In the genomic region with DNA sequence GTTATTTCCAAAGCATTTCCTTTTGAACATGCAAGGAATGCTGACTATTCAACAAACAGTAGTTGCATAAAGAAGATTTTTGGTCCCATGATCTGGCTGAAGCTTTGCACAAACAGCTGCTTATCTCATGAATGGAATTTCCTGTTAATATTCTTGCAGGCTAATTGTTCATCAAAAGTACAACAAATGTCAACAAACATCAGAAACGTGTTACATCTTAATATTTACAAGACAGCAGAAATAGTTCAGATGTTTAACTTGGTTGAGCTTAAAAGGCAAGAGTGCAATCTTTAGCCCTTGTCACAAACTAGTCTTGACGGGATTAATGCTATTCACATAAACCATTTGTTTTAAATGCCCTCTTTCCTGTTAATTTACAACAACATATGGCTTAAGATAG, we compare ENCODE assay signal across 2 cellular contexts.
TF ChIP-seq lines count a peak whose summit lies in the region.

No MANE protein-coding gene starts in this region.

TF ChIP-seq in IMR-90, 13 proteins besides CTCF, POLR2A, EP300 and RAD21:
- peak; percentile 84 for TF ChIP-seq MAFK (IDR thresholded peaks at IDR 0.05; ENCODE audit: low read depth, low read length)
- peak; percentile 79; the same call in 1 of the 2 replicates for TF ChIP-seq BHLHE40 (IDR thresholded peaks at IDR 0.05; ENCODE audit: low read depth, low read length)
- 0 out of 2 replicates have a peak, but pooled peaks have one; percentile 15 for TF ChIP-seq FOS (IDR thresholded peaks at IDR 0.05; ENCODE audit: low read depth, low read length)
- TF ChIP-seq CEBPB (IDR thresholded peaks at IDR 0.05; ENCODE audit: low read depth, low read length): peak; percentile 53
- TF ChIP-seq MAZ (IDR thresholded peaks at IDR 0.05; ENCODE audit: borderline replicate concordance, low read depth, low read length): no peak
- TF ChIP-seq CHD1 (IDR thresholded peaks at IDR 0.05; ENCODE audit: low read depth, low read length): no peak

TF ChIP-seq in HepG2, 621 proteins besides CTCF, POLR2A, EP300 and RAD21 (continues in another document):
- TF ChIP-seq SATB2 (CRISPR knock-in tag; IDR thresholded peaks at IDR 0.05) (0 out of 2 replicates have a peak, but pooled peaks have one; percentile 57), RFX1 (IDR thresholded peaks at IDR 0.05) (no peak), NFIC (IDR thresholded peaks at IDR 0.05; ENCODE audit: low read length) (peak; percentile 60; the same call in 1 of the 2 replicates), MAFF (IDR thresholded peaks at IDR 0.05; ENCODE audit: low read depth, low read length) (peak; percentile 26; the same call in 1 of the 2 replicates), ISL2 (CRISPR knock-in tag; IDR thresholded peaks at IDR 0.05) (peak; percentile 75), SOX5 (CRISPR knock-in tag; IDR thresholded peaks at IDR 0.05; ENCODE audit: borderline replicate concordance) (peak; percentile 66; the same call in 1 of the 2 replicates), NCOA2 (CRISPR knock-in tag; IDR thresholded peaks at IDR 0.05) (peak; percentile 65), ZC3H13 (CRISPR knock-in tag; IDR thresholded peaks at IDR 0.05) (no peak), TARDBP (CRISPR knock-in tag; IDR thresholded peaks at IDR 0.05) (no peak), TAF1 (CRISPR knock-in tag; IDR thresholded peaks at IDR 0.05) (no peak), SRSF1 (optimal IDR thresholded peaks at IDR 0.05; ENCODE audit: low read depth, low read length) (no peak), FOXA1 (IDR thresholded peaks at IDR 0.05) (no peak), FOXA1 (CRISPR knock-in tag; IDR thresholded peaks at IDR 0.05) (0 out of 2 replicates have a peak, but pooled peaks have one; percentile 11), ELF3 (CRISPR knock-in tag; IDR thresholded peaks at IDR 0.05) (0 out of 2 replicates have a peak, but pooled peaks have one; percentile 29), HNF4A (CRISPR knock-in tag; IDR thresholded peaks at IDR 0.05) (peak; percentile 32), ZNF598 (CRISPR knock-in tag; IDR thresholded peaks at IDR 0.05; ENCODE audit: borderline replicate concordance) (no peak), NFKBIZ (CRISPR knock-in tag; IDR thresholded peaks at IDR 0.05) (no peak), CEBPG (CRISPR knock-in tag; IDR thresholded peaks at IDR 0.05) (0 out of 2 replicates have a peak, but pooled peaks have one; percentile 5), SOX6 (IDR thresholded peaks at IDR 0.05) (no peak), SOX6 (CRISPR knock-in tag; IDR thresholded peaks at IDR 0.05) (peak; percentile 53; the same call in 1 of the 2 replicates), CREM (IDR thresholded peaks at IDR 0.05) (peak; percentile 78), CREM (CRISPR knock-in tag; IDR thresholded peaks at IDR 0.05) (no peak), MAFK (conservative IDR thresholded peaks at IDR 0.05 in 1 of 2, IDR thresholded peaks at IDR 0.05 in 1 of 2; ENCODE audit: low read length in 2 of 2) (peak; percentile 37 to 52; a peak in 3 of 4 replicates), MED1 (CRISPR knock-in tag; IDR thresholded peaks at IDR 0.05) (peak; percentile 76), JUNB (CRISPR knock-in tag; IDR thresholded peaks at IDR 0.05; ENCODE audit: borderline replicate concordance) (no peak), FOXP1 (IDR thresholded peaks at IDR 0.05) (no peak), FOXP1 (CRISPR knock-in tag; IDR thresholded peaks at IDR 0.05) (peak; percentile 46; the same call in 1 of the 2 replicates), GABPA (IDR thresholded peaks at IDR 0.05; ENCODE audit: low read depth, low read length) (no peak), GABPA (CRISPR knock-in tag; IDR thresholded peaks at IDR 0.05; ENCODE audit: low read depth) (0 out of 2 replicates have a peak, but pooled peaks have one; percentile 29), NCOA5 (CRISPR knock-in tag; IDR thresholded peaks at IDR 0.05) (no peak), TCF7 (IDR thresholded peaks at IDR 0.05; ENCODE audit: low read depth) (peak; percentile 84), TEAD3 (CRISPR knock-in tag; optimal IDR thresholded peaks at IDR 0.05; ENCODE audit: borderline replicate concordance) (peak; percentile 12), SOX13 (IDR thresholded peaks at IDR 0.05) (no peak), SOX13 (CRISPR knock-in tag; conservative IDR thresholded peaks at IDR 0.05 in 1 of 2, IDR thresholded peaks at IDR 0.05 in 1 of 2) (peak in 1 of 2 experiments; percentile 44; a peak in 1 of 4 replicates)
- TF ChIP-seq, protein P1, sequence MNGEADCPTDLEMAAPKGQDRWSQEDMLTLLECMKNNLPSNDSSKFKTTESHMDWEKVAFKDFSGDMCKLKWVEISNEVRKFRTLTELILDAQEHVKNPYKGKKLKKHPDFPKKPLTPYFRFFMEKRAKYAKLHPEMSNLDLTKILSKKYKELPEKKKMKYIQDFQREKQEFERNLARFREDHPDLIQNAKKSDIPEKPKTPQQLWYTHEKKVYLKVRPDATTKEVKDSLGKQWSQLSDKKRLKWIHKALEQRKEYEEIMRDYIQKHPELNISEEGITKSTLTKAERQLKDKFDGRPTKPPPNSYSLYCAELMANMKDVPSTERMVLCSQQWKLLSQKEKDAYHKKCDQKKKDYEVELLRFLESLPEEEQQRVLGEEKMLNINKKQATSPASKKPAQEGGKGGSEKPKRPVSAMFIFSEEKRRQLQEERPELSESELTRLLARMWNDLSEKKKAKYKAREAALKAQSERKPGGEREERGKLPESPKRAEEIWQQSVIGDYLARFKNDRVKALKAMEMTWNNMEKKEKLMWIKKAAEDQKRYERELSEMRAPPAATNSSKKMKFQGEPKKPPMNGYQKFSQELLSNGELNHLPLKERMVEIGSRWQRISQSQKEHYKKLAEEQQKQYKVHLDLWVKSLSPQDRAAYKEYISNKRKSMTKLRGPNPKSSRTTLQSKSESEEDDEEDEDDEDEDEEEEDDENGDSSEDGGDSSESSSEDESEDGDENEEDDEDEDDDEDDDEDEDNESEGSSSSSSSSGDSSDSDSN (CRISPR knock-in tag; IDR thresholded peaks at IDR 0.05): no peak
- TF ChIP-seq, protein P2, sequence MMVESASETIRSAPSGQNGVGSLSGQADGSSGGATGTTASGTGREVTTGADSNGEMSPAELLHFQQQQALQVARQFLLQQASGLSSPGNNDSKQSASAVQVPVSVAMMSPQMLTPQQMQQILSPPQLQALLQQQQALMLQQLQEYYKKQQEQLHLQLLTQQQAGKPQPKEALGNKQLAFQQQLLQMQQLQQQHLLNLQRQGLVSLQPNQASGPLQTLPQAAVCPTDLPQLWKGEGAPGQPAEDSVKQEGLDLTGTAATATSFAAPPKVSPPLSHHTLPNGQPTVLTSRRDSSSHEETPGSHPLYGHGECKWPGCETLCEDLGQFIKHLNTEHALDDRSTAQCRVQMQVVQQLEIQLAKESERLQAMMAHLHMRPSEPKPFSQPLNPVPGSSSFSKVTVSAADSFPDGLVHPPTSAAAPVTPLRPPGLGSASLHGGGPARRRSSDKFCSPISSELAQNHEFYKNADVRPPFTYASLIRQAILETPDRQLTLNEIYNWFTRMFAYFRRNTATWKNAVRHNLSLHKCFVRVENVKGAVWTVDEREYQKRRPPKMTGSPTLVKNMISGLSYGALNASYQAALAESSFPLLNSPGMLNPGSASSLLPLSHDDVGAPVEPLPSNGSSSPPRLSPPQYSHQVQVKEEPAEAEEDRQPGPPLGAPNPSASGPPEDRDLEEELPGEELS (CRISPR knock-in tag; IDR thresholded peaks at IDR 0.05): peak; percentile 73
- TF ChIP-seq, protein P3, sequence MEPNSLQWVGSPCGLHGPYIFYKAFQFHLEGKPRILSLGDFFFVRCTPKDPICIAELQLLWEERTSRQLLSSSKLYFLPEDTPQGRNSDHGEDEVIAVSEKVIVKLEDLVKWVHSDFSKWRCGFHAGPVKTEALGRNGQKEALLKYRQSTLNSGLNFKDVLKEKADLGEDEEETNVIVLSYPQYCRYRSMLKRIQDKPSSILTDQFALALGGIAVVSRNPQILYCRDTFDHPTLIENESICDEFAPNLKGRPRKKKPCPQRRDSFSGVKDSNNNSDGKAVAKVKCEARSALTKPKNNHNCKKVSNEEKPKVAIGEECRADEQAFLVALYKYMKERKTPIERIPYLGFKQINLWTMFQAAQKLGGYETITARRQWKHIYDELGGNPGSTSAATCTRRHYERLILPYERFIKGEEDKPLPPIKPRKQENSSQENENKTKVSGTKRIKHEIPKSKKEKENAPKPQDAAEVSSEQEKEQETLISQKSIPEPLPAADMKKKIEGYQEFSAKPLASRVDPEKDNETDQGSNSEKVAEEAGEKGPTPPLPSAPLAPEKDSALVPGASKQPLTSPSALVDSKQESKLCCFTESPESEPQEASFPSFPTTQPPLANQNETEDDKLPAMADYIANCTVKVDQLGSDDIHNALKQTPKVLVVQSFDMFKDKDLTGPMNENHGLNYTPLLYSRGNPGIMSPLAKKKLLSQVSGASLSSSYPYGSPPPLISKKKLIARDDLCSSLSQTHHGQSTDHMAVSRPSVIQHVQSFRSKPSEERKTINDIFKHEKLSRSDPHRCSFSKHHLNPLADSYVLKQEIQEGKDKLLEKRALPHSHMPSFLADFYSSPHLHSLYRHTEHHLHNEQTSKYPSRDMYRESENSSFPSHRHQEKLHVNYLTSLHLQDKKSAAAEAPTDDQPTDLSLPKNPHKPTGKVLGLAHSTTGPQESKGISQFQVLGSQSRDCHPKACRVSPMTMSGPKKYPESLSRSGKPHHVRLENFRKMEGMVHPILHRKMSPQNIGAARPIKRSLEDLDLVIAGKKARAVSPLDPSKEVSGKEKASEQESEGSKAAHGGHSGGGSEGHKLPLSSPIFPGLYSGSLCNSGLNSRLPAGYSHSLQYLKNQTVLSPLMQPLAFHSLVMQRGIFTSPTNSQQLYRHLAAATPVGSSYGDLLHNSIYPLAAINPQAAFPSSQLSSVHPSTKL (CRISPR knock-in tag; IDR thresholded peaks at IDR 0.05): peak; percentile 41; the same call in 1 of the 2 replicates
- TF ChIP-seq, protein P4, sequence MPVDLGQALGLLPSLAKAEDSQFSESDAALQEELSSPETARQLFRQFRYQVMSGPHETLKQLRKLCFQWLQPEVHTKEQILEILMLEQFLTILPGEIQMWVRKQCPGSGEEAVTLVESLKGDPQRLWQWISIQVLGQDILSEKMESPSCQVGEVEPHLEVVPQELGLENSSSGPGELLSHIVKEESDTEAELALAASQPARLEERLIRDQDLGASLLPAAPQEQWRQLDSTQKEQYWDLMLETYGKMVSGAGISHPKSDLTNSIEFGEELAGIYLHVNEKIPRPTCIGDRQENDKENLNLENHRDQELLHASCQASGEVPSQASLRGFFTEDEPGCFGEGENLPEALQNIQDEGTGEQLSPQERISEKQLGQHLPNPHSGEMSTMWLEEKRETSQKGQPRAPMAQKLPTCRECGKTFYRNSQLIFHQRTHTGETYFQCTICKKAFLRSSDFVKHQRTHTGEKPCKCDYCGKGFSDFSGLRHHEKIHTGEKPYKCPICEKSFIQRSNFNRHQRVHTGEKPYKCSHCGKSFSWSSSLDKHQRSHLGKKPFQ (CRISPR knock-in tag; IDR thresholded peaks at IDR 0.05; ENCODE audit: insufficient replicate concordance): no peak
- TF ChIP-seq, protein P5, sequence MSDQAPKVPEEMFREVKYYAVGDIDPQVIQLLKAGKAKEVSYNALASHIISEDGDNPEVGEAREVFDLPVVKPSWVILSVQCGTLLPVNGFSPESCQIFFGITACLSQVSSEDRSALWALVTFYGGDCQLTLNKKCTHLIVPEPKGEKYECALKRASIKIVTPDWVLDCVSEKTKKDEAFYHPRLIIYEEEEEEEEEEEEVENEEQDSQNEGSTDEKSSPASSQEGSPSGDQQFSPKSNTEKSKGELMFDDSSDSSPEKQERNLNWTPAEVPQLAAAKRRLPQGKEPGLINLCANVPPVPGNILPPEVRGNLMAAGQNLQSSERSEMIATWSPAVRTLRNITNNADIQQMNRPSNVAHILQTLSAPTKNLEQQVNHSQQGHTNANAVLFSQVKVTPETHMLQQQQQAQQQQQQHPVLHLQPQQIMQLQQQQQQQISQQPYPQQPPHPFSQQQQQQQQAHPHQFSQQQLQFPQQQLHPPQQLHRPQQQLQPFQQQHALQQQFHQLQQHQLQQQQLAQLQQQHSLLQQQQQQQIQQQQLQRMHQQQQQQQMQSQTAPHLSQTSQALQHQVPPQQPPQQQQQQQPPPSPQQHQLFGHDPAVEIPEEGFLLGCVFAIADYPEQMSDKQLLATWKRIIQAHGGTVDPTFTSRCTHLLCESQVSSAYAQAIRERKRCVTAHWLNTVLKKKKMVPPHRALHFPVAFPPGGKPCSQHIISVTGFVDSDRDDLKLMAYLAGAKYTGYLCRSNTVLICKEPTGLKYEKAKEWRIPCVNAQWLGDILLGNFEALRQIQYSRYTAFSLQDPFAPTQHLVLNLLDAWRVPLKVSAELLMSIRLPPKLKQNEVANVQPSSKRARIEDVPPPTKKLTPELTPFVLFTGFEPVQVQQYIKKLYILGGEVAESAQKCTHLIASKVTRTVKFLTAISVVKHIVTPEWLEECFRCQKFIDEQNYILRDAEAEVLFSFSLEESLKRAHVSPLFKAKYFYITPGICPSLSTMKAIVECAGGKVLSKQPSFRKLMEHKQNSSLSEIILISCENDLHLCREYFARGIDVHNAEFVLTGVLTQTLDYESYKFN (CRISPR knock-in tag; conservative IDR thresholded peaks at IDR 0.05): peak; percentile 78
- TF ChIP-seq, protein P6, sequence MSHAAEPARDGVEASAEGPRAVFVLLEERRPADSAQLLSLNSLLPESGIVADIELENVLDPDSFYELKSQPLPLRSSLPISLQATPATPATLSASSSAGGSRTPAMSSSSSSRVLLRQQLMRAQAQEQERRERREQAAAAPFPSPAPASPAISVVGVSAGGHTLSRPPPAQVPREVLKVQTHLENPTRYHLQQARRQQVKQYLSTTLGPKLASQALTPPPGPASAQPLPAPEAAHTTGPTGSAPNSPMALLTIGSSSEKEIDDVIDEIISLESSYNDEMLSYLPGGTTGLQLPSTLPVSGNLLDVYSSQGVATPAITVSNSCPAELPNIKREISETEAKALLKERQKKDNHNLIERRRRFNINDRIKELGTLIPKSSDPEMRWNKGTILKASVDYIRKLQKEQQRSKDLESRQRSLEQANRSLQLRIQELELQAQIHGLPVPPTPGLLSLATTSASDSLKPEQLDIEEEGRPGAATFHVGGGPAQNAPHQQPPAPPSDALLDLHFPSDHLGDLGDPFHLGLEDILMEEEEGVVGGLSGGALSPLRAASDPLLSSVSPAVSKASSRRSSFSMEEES (CRISPR knock-in tag; IDR thresholded peaks at IDR 0.05): peak; percentile 93
